In genomic region chr2:217886720-217887309, GRCh38 we compare ENCODE assay signal across 7 cellular contexts.
A peak's percentile ranks its signal among the peaks of the same experiment; 100 is the strongest.
DNase-seq lines count a peak whose midpoint lies in the region; TF ChIP-seq lines count a peak whose summit lies in the region.

No MANE protein-coding gene starts in this region.

- no peak overlapping the region for H3K18ac ChIP-seq in neuronal stem cell (ENCODE audit: low read length)

- H3K27me3 ChIP-seq in HL-60 (ENCODE audit: insufficient read depth, poor library complexity, severe bottlenecking) = no peaks in the 10 kb centered on the region
- no peaks in the 10 kb centered on the region for H3K27me3 ChIP-seq in neuronal stem cell (ENCODE audit: control insufficient read depth in 3 of 3, insufficient read depth in 3 of 3, low read depth in 1 of 3, low read length in 3 of 3)
- H3K27me3 ChIP-seq in stomach smooth muscle (ENCODE audit: control insufficient read depth in 1 of 2, insufficient read depth in 2 of 2, low read length in 2 of 2) = no peaks in the 10 kb centered on the region

- peak; percentile 27 to 60 for DNase-seq in HL-60 (ENCODE audit: low read depth in 1 of 2, low spot score in 1 of 2)
- DNase-seq in OCI-M1 (lab: John Stamatoyannopoulos, UW) = peak; percentile 66
- peak; percentile 75 to 77 for DNase-seq in activated T-cell treated with anti-CD3 and anti-CD28 coated beads, Interleukin-2, amount 50 U/mL, for 48 hours
- peak; percentile 71 for DNase-seq in fibroblast of peridontal ligament (ENCODE audit: extremely low read depth)
- DNase-seq in neuronal stem cell (ENCODE audit: low spot score) = peak; percentile 76

- H4K91ac ChIP-seq in neuronal stem cell (ENCODE audit: low read depth, low read length, poor library complexity) = no peak overlapping the region

- H3K36me3 ChIP-seq in neuronal stem cell (replicated peaks in 1 of 2; ENCODE audit: control insufficient read depth in 2 of 2, insufficient read depth in 2 of 2, low read length in 2 of 2) = no peaks in the 10 kb centered on the region
- peaks cover 79 to 81% of the 10 kb centered on the region in 2 donors for H3K36me3 ChIP-seq in stomach smooth muscle (ENCODE audit: control insufficient read depth in 2 of 2, insufficient read depth in 2 of 2, low read length in 2 of 2)

- H3K27ac ChIP-seq in HL-60 (replicated peaks) (no peak overlapping the region), neuronal stem cell (replicated peaks; ENCODE audit: low read length) (no peak overlapping the region), stomach smooth muscle (ENCODE audit: low read length) (peak overlapping the region; percentile 18)

- no peak overlapping the region for H2AFZ ChIP-seq in neuronal stem cell (ENCODE audit: low read length)

- H3K23ac ChIP-seq in neuronal stem cell (ENCODE audit: low read depth, low read length, poor library complexity) = no peak overlapping the region

- TF ChIP-seq CTCF in GM12875 (IDR thresholded peaks at IDR 0.05; ENCODE audit: borderline replicate concordance, insufficient read depth, low read depth, low read length) = peak; percentile 86
- TF ChIP-seq CTCF in HL-60 (IDR thresholded peaks at IDR 0.05; ENCODE audit: insufficient read depth, low read length) = peak; percentile 65

- no peak overlapping the region for H3K4me2 ChIP-seq in neuronal stem cell (ENCODE audit: insufficient read depth, low read length, poor library complexity, severe bottlenecking)

- H2AK5ac ChIP-seq in neuronal stem cell (ENCODE audit: low read depth, low read length) = no peak overlapping the region

- no peaks in the 10 kb centered on the region for H3K79me1 ChIP-seq in neuronal stem cell (ENCODE audit: low read depth, low read length)

- H3K4me1 ChIP-seq in neuronal stem cell (ENCODE audit: control insufficient read depth in 2 of 2, insufficient read depth in 1 of 2, low read depth in 1 of 2, low read length in 2 of 2) = peaks cover 0 to 2% of the 10 kb centered on the region in 2 donors
- H3K4me1 ChIP-seq in stomach smooth muscle (ENCODE audit: control insufficient read depth, insufficient read depth, low read length) = peaks cover 42% of the 10 kb centered on the region

- no CpG with 5 or more reads among the region's 6 CpGs for WGBS in neuronal stem cell (ENCODE audit: extremely low coverage in 2 of 2, insufficient read length in 2 of 2, insufficient replicate concordance in 1 of 2), 2 donors

- H2BK12ac ChIP-seq in neuronal stem cell (ENCODE audit: low read length) = no peak overlapping the region

- H3K9me3 ChIP-seq in neuronal stem cell (replicated peaks in 1 of 2; ENCODE audit: control insufficient read depth in 2 of 2, insufficient read depth in 1 of 2, low read depth in 1 of 2, low read length in 2 of 2) (no peaks in the 10 kb centered on the region), stomach smooth muscle (ENCODE audit: control insufficient read depth in 2 of 2, low read length in 2 of 2) (no peaks in the 10 kb centered on the region)

- no peak overlapping the region for H3K14ac ChIP-seq in neuronal stem cell (ENCODE audit: low read length)

- H2BK15ac ChIP-seq in neuronal stem cell (ENCODE audit: low read length) = no peak overlapping the region

- no peak overlapping the region for H2BK120ac ChIP-seq in neuronal stem cell (ENCODE audit: low read depth, low read length)

- H2BK5ac ChIP-seq in neuronal stem cell (ENCODE audit: low read length) = no peak overlapping the region

- H3K4ac ChIP-seq in neuronal stem cell (ENCODE audit: low read length) = no peak overlapping the region

- H3K9ac ChIP-seq in neuronal stem cell (ENCODE audit: low read depth, low read length, poor library complexity) (no peak overlapping the region), stomach smooth muscle (ENCODE audit: low read length in 2 of 2) (no peak overlapping the region)

- H3K4me3 ChIP-seq in GM12875 (ENCODE audit: low read depth, low read length) (no peak overlapping the region), HL-60 (replicated peaks; ENCODE audit: insufficient read depth, low read length) (no peak overlapping the region), neuronal stem cell (ENCODE audit: low read length in 2 of 2) (peak overlapping the region in 1 of 2 donors; percentile 15), stomach smooth muscle (ENCODE audit: low read length in 2 of 2) (no peak overlapping the region)

- H4K8ac ChIP-seq in neuronal stem cell (ENCODE audit: low read depth, low read length) = no peak overlapping the region
